1 cellular context compared by ENCODE assay signal in genomic region chr5:168712280-168712924, GRCh38.
TF ChIP-seq lines count a peak whose summit lies in the region.

No MANE protein-coding gene starts in this region.

TF ChIP-seq in GM12878, 131 proteins besides CTCF, POLR2A, EP300 and RAD21 (continued from another document):
- TF ChIP-seq E4F1 (IDR thresholded peaks at IDR 0.05; ENCODE audit: borderline replicate concordance, partially characterized antibody) (no peak), GATAD2B (conservative IDR thresholded peaks at IDR 0.05; ENCODE audit: low read depth) (no peak), SUPT20H (IDR thresholded peaks at IDR 0.05; ENCODE audit: borderline replicate concordance, control insufficient read depth, low read depth, low read length) (no peak), PRDM15 (CRISPR knock-in tag; IDR thresholded peaks at IDR 0.05) (no peak), RELA (IDR thresholded peaks at IDR 0.05; ENCODE audit: borderline replicate concordance, partially characterized antibody) (no peak), RAD51 (IDR thresholded peaks at IDR 0.05) (no peak)
